In the genomic region with DNA sequence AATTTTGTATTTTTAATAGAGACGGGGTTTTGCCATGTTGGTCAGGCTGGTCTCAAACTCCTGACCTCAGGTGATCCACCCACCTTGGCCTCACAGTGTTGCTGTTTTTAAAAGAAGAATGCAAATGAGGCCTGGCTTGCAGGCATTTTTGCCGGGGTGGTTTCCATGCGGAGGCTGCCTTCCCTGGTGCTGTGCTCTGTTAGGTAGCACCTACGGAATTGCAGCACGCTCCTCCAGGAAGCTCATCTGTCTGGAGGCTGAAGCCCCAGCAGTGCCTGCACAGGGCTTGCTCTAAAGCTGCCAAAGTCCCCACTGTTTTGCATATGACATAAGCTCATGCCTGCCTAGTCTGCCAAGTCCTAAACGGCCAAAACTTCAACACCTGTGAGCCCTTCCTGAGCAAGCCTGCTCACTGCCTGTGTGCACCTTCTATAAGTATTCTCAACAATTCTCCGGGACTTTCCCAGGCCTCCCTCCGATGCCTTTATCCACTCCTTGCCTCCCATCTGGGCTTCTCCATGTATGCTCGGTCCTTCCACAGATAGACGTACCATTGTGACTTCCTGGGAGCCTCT, we compare ENCODE assay signal across 13 cellular contexts.
"Had no signal": no experiment of that assay in that cellular context is flagged by ENCODE, and none has a peak within 500 bp of the region (broad histone marks: within the 10 kb centered on the region; RNA-seq: fewer than 3 reads in every experiment).

No MANE protein-coding gene starts in this region.

- H3K36me3 ChIP-seq: lower lobe of right lung, thyroid gland had no signal

- FAIRE-seq: TTC549 had no signal

- H3K27me3 ChIP-seq: thyroid gland had no signal

- DNase-seq: activated CD4-positive, alpha-beta memory T cell treated with anti-CD3 and anti-CD28 coated beads for 36 hours; dermis blood vessel endothelial cell; effector memory CD4-positive, alpha-beta T cell; foreskin fibroblast; glutamatergic neuron; hypothalamus; islet precursor cell; lower lobe of right lung; natural killer cell; retina; stimulated activated naive CD4-positive, alpha-beta T cell treated with Interleukin-2 at 50 U/mL for 16 hours; thyroid gland had no signal

- H3K9me3 ChIP-seq: lower lobe of right lung, thyroid gland had no signal

- H3K4me1 ChIP-seq: lower lobe of right lung, thyroid gland had no signal

- H3K27ac ChIP-seq: lower lobe of right lung, thyroid gland had no signal

- H3K4me3 ChIP-seq: lower lobe of right lung, thyroid gland had no signal
